19 cellular contexts compared by ENCODE assay signal in genomic region chr2:10354399-10354798, GRCh38.
"Had no signal": no experiment of that assay in that cellular context is flagged by ENCODE, and none has a peak within 500 bp of the region (broad histone marks: within the 10 kb centered on the region; RNA-seq: fewer than 3 reads in every experiment).

No MANE protein-coding gene starts in this region.

- H3K9me3 Mint-ChIP-seq: activated T-helper 1 cell treated with anti-CD3 and anti-CD28 coated beads, Interleukin-12 subunit alpha, Interleukin-12 subunit beta, Interleukin-2, Interleukin-4 antibody, amounts not matched to agents 30 ng/mL and 10 ng/mL and 1 ng/mL, durations not matched to agents 14 hours and 24 hours and 36 hours had no signal

- H3K27me3 ChIP-seq: brain microvascular endothelial cell, gastrocnemius medialis, heart left ventricle, pancreas, right lobe of liver, upper lobe of right lung had no signal

- DNase-seq: activated CD4-positive, alpha-beta T cell treated with anti-CD3 and anti-CD28 coated beads, Interleukin-2, amount 50 U/mL, for 4 hours; activated T-cell treated with anti-CD3 and anti-CD28 coated beads for 4 hours; brain microvascular endothelial cell; central memory CD4-positive, alpha-beta T cell; gastrocnemius medialis; heart left ventricle; kidney glomerular epithelial cell; mesenchymal stem cell; naive B cell; right lobe of liver; small intestine; stimulated activated CD4-positive, alpha-beta T cell treated with anti-CD3 and anti-CD28 coated beads, Interleukin-15, amount 100 ng/mL, for 24 hours; stimulated activated CD4-positive, alpha-beta T cell treated with anti-CD3 and anti-CD28 coated beads, Interleukin-2, amount 100 ng/mL, for 48 hours; upper lobe of right lung had no signal

- ATAC-seq: gastrocnemius medialis, heart left ventricle, mucosa of descending colon, pancreas, right lobe of liver, upper lobe of right lung had no signal

- H3K9me3 ChIP-seq: gastrocnemius medialis, heart left ventricle, mucosa of descending colon, pancreas, right lobe of liver, thoracic aorta, upper lobe of right lung had no signal

- H3K36me3 ChIP-seq: brain microvascular endothelial cell, gastrocnemius medialis, pancreas, right lobe of liver, thoracic aorta had no signal

- H3K27ac Mint-ChIP-seq: activated T-helper 1 cell treated with anti-CD3 and anti-CD28 coated beads, Interleukin-12 subunit alpha, Interleukin-12 subunit beta, Interleukin-2, Interleukin-4 antibody, amounts not matched to agents 30 ng/mL and 10 ng/mL and 1 ng/mL, durations not matched to agents 14 hours and 24 hours and 36 hours had no signal

- H3K4me1 ChIP-seq: gastrocnemius medialis, right lobe of liver had no signal

- H3K4me3 Mint-ChIP-seq: activated T-helper 1 cell treated with anti-CD3 and anti-CD28 coated beads, Interleukin-12 subunit alpha, Interleukin-12 subunit beta, Interleukin-2, Interleukin-4 antibody, amounts not matched to agents 30 ng/mL and 10 ng/mL and 1 ng/mL, durations not matched to agents 14 hours and 24 hours and 36 hours; naive B cell had no signal

- H3K27me3 Mint-ChIP-seq: naive B cell had no signal

- H3K4me3 ChIP-seq: coronary artery, gastrocnemius medialis, heart left ventricle, mucosa of descending colon, pancreas, right lobe of liver, thoracic aorta, upper lobe of right lung had no signal

- H3K27ac ChIP-seq: brain microvascular endothelial cell, coronary artery, gastrocnemius medialis, heart left ventricle, pancreas, right lobe of liver, thoracic aorta, upper lobe of right lung had no signal
